ENCODE assay signal across 24 cellular contexts in genomic region chr3:138476526-138476925, GRCh38. TPM values are rescaled to one million over a fixed set of nuclear protein-coding genes. Genes with fewer than 3 reads are reported as not detected.
DNase-seq lines count a peak whose midpoint lies in the region; ATAC-seq and TF ChIP-seq lines count a peak whose summit lies in the region.
"Had no signal": no experiment of that assay in that cellular context is flagged by ENCODE, and none has a peak within 500 bp of the region (broad histone marks: within the 10 kb centered on the region; RNA-seq: fewer than 3 reads in every experiment).

No MANE protein-coding gene starts in this region.

- no peak overlapping the region for H3K27ac Mint-ChIP-seq in activated CD4-positive, alpha-beta T cell treated with anti-CD3 and anti-CD28 coated beads, Interleukin-2, amount 10 ng/mL, durations not matched to agents 24 days and 14 days
- H3K27ac Mint-ChIP-seq: CD14-positive monocyte; CD4-positive, alpha-beta T cell; CD8-positive, alpha-beta memory T cell had no signal

- H3K27me3 Mint-ChIP-seq in activated CD4-positive, alpha-beta T cell treated with anti-CD3 and anti-CD28 coated beads, Interleukin-2, amount 10 ng/mL, durations not matched to agents 24 days and 14 days = peaks cover 12% of the 10 kb centered on the region
- H3K27me3 Mint-ChIP-seq: CD4-positive, alpha-beta T cell had no signal

- H3K9me3 Mint-ChIP-seq in activated CD4-positive, alpha-beta T cell treated with anti-CD3 and anti-CD28 coated beads, Interleukin-2, amount 10 ng/mL, durations not matched to agents 24 days and 14 days = no peaks in the 10 kb centered on the region
- H3K9me3 Mint-ChIP-seq: CD14-positive monocyte; CD4-positive, alpha-beta T cell; CD8-positive, alpha-beta memory T cell had no signal

- TF ChIP-seq CTCF in epithelial cell of esophagus (IDR thresholded peaks at IDR 0.05; ENCODE audit: insufficient read depth, low read depth, low read length, missing control alignments) = no peak
- no peak for TF ChIP-seq CTCF in left lung (IDR thresholded peaks at IDR 0.05)
- TF ChIP-seq CTCF in upper lobe of right lung (IDR thresholded peaks at IDR 0.05) = no peak

- H3K4me3 ChIP-seq in epithelial cell of esophagus (ENCODE audit: low read length) (no peak overlapping the region), left lung (no peak overlapping the region), upper lobe of right lung (no peak overlapping the region)
- H3K4me3 ChIP-seq: A549; BLaER1 treated with 17β-estradiol and CSF1 and Interleukin-3, amounts not matched to agents 10 nM and 100 nM; GM12878; GM23248 had no signal

- H3K27me3 ChIP-seq in left lung (no peaks in the 10 kb centered on the region), upper lobe of right lung (no peaks in the 10 kb centered on the region)
- H3K27me3 ChIP-seq: BE2C; BLaER1 treated with 17β-estradiol and CSF1 and Interleukin-3, amounts not matched to agents 10 nM and 100 nM had no signal

- H3K4me1 Mint-ChIP-seq in activated CD4-positive, alpha-beta T cell treated with anti-CD3 and anti-CD28 coated beads, Interleukin-2, amount 10 ng/mL, durations not matched to agents 24 days and 14 days = no peaks in the 10 kb centered on the region
- H3K4me1 Mint-ChIP-seq: CD8-positive, alpha-beta memory T cell had no signal

- H3K36me3 ChIP-seq in left lung = no peaks in the 10 kb centered on the region
- no peaks in the 10 kb centered on the region for H3K36me3 ChIP-seq in upper lobe of right lung
- H3K36me3 ChIP-seq: BE2C; BLaER1 treated with 17β-estradiol and CSF1 and Interleukin-3, amounts not matched to agents 10 nM and 100 nM had no signal

- no peaks in the 10 kb centered on the region for H3K9me3 ChIP-seq in left lung
- H3K9me3 ChIP-seq in upper lobe of right lung = no peaks in the 10 kb centered on the region
- H3K9me3 ChIP-seq: A549; BE2C; BLaER1 treated with 17β-estradiol and CSF1 and Interleukin-3, amounts not matched to agents 10 nM and 100 nM had no signal

- H3K4me1 ChIP-seq in left lung (peaks cover 4 to 9% of the 10 kb centered on the region in 2 donors), upper lobe of right lung (no peaks in the 10 kb centered on the region)
- H3K4me1 ChIP-seq: A549, BE2C had no signal

- intact Hi-C loops in activated CD4-positive, alpha-beta T cell treated with anti-CD3 and anti-CD28 coated beads, Interleukin-2, amount 10 ng/mL, durations not matched to agents 24 days and 14 days (cut with micrococcal nuclease) = no loop called here
- intact Hi-C loops in left lung (cut with DNase I) (no loop called here), upper lobe of right lung (cut with DNase I) (no loop called here), sciatic nerve (cut with DNase I) (no loop called here)

- H3K4me3 Mint-ChIP-seq in activated CD4-positive, alpha-beta T cell treated with anti-CD3 and anti-CD28 coated beads, Interleukin-2, amount 10 ng/mL, durations not matched to agents 24 days and 14 days = no peak overlapping the region
- H3K4me3 Mint-ChIP-seq: CD14-positive monocyte; CD4-positive, alpha-beta T cell; CD8-positive, alpha-beta memory T cell had no signal

- peak overlapping the region in 1 of 2 donors; percentile 0 for H3K27ac ChIP-seq in left lung
- no peak overlapping the region for H3K27ac ChIP-seq in upper lobe of right lung
- H3K27ac ChIP-seq: A549; BLaER1 treated with 17β-estradiol and CSF1 and Interleukin-3, amounts not matched to agents 10 nM and 100 nM; GM23248 had no signal

- DNase-seq in activated CD4-positive, alpha-beta T cell treated with anti-CD3 and anti-CD28 coated beads, Interleukin-2, amount 10 ng/mL, durations not matched to agents 24 days and 14 days = peak; percentile 43
- no peak for DNase-seq in activated CD4-positive, alpha-beta T cell treated with anti-CD3 and anti-CD28 coated beads for 48 hours
- DNase-seq in epithelial cell of esophagus (ENCODE audit: low read depth) (peak; percentile 39), left lung (no peak), upper lobe of right lung (no peak), sciatic nerve (ENCODE audit: low spot score) (no peak)
- DNase-seq: 8988T; ACHN; AML-193; BE2C; CD4-positive, alpha-beta T cell; CD8-positive, alpha-beta memory T cell; DMS 273 treated with DMSO at 0.1 percent for 48 hours; DMS79; EL; GDM1; GM23248; H7; HCEC 1CT had no signal

- peak; percentile 5 for ATAC-seq in left lung
- ATAC-seq in upper lobe of right lung = peak; percentile 6
- no peak for ATAC-seq in HG02763 (IDR thresholded peaks at IDR 0.05; ENCODE audit: unreplicated experiment)
- no peak for ATAC-seq in sciatic nerve
- ATAC-seq: A549, GM12878 had no signal

- no peaks in the 10 kb centered on the region for H3K36me3 Mint-ChIP-seq in activated CD4-positive, alpha-beta T cell treated with anti-CD3 and anti-CD28 coated beads, Interleukin-2, amount 10 ng/mL, durations not matched to agents 24 days and 14 days (ENCODE audit: low read depth)
- H3K36me3 Mint-ChIP-seq: CD14-positive monocyte; CD8-positive, alpha-beta memory T cell had no signal

RNA-seq across cellular contexts. Expression of gene ESYT3, which starts 42.1 kb away (rescaled TPM):
- 0.17 and 0.23 TPM in 2 replicates for total RNA-seq in activated CD4-positive, alpha-beta T cell treated with anti-CD3 and anti-CD28 coated beads, Interleukin-2, amount 10 ng/mL, durations not matched to agents 24 days and 14 days
- total RNA-seq in left lung (10 to 100 TPM; 24.5 to 44.4 TPM), upper lobe of right lung (66.4 TPM), sciatic nerve (12.6 TPM)
- total RNA-seq: GM12878 had no signal

Comparison
In these comparisons a context has a peak if more than half of its experiments do, and no peak if none do; other contexts are left out.
1. DNase-seq: peak in activated CD4-positive, alpha-beta T cell treated with anti-CD3 and anti-CD28 coated beads, Interleukin-2, amount 10 ng/mL, durations not matched to agents 24 days and 14 days (single experiment) and epithelial cell of esophagus (single experiment); none in activated CD4-positive, alpha-beta T cell treated with anti-CD3 and anti-CD28 coated beads for 48 hours (single experiment), left lung (0 of 2), upper lobe of right lung (single experiment) and sciatic nerve (single experiment).
2. ATAC-seq: peak in left lung (single experiment) and upper lobe of right lung (single experiment); none in HG02763 (single experiment) and sciatic nerve (single experiment).
3. RNA of gene ESYT3, which starts 42.1 kb away (total RNA-seq): 66.4 TPM in upper lobe of right lung (single experiment), 24.5 to 44.4 TPM in left lung and 12.6 TPM in sciatic nerve (single experiment); 0.17 to 0.23 TPM in activated CD4-positive, alpha-beta T cell treated with anti-CD3 and anti-CD28 coated beads, Interleukin-2, amount 10 ng/mL, durations not matched to agents 24 days and 14 days; every median in the first group is over 10 times any median in the second.